10 cellular contexts compared by ENCODE assay signal in the genomic region with DNA sequence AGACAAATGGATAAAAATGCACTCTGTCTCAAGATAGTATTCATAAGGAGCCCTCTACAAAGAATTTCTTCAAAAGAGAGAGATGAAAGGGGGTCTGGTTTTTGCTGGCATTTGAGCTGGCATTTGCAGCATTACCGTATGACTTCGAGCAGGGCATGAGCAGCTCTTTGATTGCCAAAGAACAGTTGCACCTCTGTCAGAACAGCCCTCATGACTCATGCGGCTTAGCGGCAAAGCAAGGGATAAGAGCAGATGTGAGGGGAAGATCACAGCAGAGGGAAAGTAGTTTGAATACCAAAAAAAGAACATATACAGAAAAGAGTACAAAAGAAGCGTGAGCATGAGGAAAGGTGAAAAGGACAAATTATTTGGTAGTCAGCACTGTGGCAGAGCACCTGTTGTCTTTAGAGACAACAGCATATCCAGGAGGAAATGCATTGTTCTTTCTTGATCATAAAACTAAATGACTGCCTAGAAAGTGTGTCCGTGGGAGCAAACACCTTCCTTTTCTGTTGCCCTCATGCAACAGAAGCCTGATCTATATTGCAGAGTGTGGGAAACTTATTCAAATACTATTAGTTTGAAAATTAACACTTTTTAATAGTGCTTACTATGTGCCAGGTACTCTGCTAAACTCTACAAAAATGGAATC.
DNase-seq lines count a peak whose midpoint lies in the region; ATAC-seq and TF ChIP-seq lines count a peak whose summit lies in the region.
"Had no signal": no experiment of that assay in that cellular context is flagged by ENCODE, and none has a peak within 500 bp of the region (broad histone marks: within the 10 kb centered on the region; RNA-seq: fewer than 3 reads in every experiment).

No MANE protein-coding gene starts in this region.

- H3K4me3 ChIP-seq in fibroblast of mammary gland (ENCODE audit: control insufficient read depth, low read depth, low read length): no peak overlapping the region
- H3K4me3 ChIP-seq in skeletal muscle cell (ENCODE audit: low read depth, low read length): no peak overlapping the region
- H3K4me3 ChIP-seq in body of pancreas: no peak overlapping the region
- H3K4me3 ChIP-seq: dorsolateral prefrontal cortex had no signal

- intact Hi-C loops in body of pancreas (cut with DNase I): no loop called here

- no peak overlapping the region for H3K27ac ChIP-seq in body of pancreas
- H3K27ac ChIP-seq: dorsolateral prefrontal cortex had no signal

- no peak for ATAC-seq in body of pancreas
- no peak for ATAC-seq in HG03108 (IDR thresholded peaks at IDR 0.05; ENCODE audit: unreplicated experiment)
- ATAC-seq in HG03039 (IDR thresholded peaks at IDR 0.05; ENCODE audit: unreplicated experiment): no peak

- H3K4me1 ChIP-seq in body of pancreas: no peaks in the 10 kb centered on the region

- no peaks in the 10 kb centered on the region for H3K9me3 ChIP-seq in body of pancreas

- TF ChIP-seq CTCF in fibroblast of mammary gland (conservative IDR thresholded peaks at IDR 0.05; ENCODE audit: control insufficient read depth, insufficient read depth, low read depth, low read length): no peak
- TF ChIP-seq CTCF in body of pancreas (IDR thresholded peaks at IDR 0.05): no peak

- DNase-seq in NCI-H748 (lab: John Stamatoyannopoulos, UW; ENCODE audit: unreplicated experiment) (peak; percentile 29), NCI-H748 treated with DMSO at 0.1 percent for 48 hours (lab: John Stamatoyannopoulos, UW) (no peak), NCI-H82 (lab: John Stamatoyannopoulos, UW) (peak; percentile 83), fibroblast of mammary gland (ENCODE audit: low read depth) (peak; percentile 43), skeletal muscle cell (ENCODE audit: low read depth) (peak; percentile 28), body of pancreas (no peak)
- DNase-seq: stimulated activated CD4-positive, alpha-beta T cell treated with anti-CD3 and anti-CD28 coated beads, Interleukin-4, amount 100 ng/mL, for 4 hours had no signal

- TF ChIP-seq POLR2A in body of pancreas (IDR thresholded peaks at IDR 0.05): no peak

- no peaks in the 10 kb centered on the region for H3K27me3 ChIP-seq in body of pancreas
- H3K27me3 ChIP-seq: dorsolateral prefrontal cortex had no signal

- 52 to 58% methylated on average over 6 of the region's 6 CpGs for WGBS in body of pancreas, 2 donors

- no peaks in the 10 kb centered on the region for H3K36me3 ChIP-seq in body of pancreas (replicated peaks in 1 of 2; ENCODE audit: insufficient read depth in 1 of 2, low read depth in 2 of 2)

Comparison
In these comparisons a context has a peak if more than half of its experiments do, and no peak if none do; other contexts are left out.
1. DNase-seq: peak in NCI-H748 (single experiment), NCI-H82 (single experiment), fibroblast of mammary gland (single experiment) and skeletal muscle cell (single experiment); none in NCI-H748 treated with DMSO at 0.1 percent for 48 hours (single experiment) and body of pancreas (0 of 4).